21 cellular contexts compared by ENCODE assay signal in the genomic region with DNA sequence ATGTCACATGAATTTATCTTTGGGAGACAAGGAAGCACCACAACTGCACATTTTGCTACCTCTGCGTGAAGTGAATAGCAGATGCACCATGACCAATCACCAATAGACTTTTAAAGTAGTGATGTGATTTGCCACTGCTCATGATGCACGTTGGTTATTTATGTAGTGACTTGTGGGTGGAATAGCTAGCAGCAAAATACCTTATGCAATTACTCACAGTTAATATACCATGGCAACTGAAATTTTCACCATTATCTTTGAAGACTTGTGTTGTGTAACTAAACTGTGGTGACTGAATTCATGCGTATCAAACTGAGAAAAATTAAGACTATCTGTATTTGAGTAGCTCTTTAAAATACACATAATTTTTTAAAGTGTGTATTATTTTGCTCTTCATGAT. TPM values are rescaled to one million over a fixed set of nuclear protein-coding genes. Genes with fewer than 3 reads are reported as not detected.
DNase-seq lines count a peak whose midpoint lies in the region; ATAC-seq, FAIRE-seq and TF ChIP-seq lines count a peak whose summit lies in the region.
"Had no signal": no experiment of that assay in that cellular context is flagged by ENCODE, and none has a peak within 500 bp of the region (broad histone marks: within the 10 kb centered on the region; RNA-seq: fewer than 3 reads in every experiment).

No MANE protein-coding gene starts in this region.

- peak; percentile 1 for DNase-seq in ELR (ENCODE audit: low read depth)
- DNase-seq in RCC 7860 (ENCODE audit: low spot score), result peak; percentile 36
- DNase-seq in choroid plexus epithelial cell (ENCODE audit: low read depth), result peak; percentile 1
- peak; percentile 34 for DNase-seq in non-pigmented ciliary epithelial cell (ENCODE audit: low read depth)
- no peak for DNase-seq in GM19238 (ENCODE audit: insufficient read length, low spot score)
- DNase-seq in OCI-LY7 (ENCODE audit: low spot score), result no peak
- DNase-seq in NCI-H1092 treated with DMSO at 0.1 percent for 48 hours (lab: John Stamatoyannopoulos, UW), result no peak
- DNase-seq: activated CD4-positive, alpha-beta T cell treated with anti-CD3 and anti-CD28 coated beads for 1 hour; activated CD8-positive, alpha-beta memory T cell treated with anti-CD3 and anti-CD28 coated beads, Interleukin-2, amount 50 U/mL, for 48 hours; activated naive CD4-positive, alpha-beta T cell treated with Interleukin-2 at 50 U/mL for 16 hours; effector CD8-positive, alpha-beta T cell; MG63; NCI-H2029 treated with DMSO at 0.1 percent for 48 hours; NCI-H526 treated with DMSO at 0.1 percent for 48 hours; nephron progenitor cell; Peyer's patch; retina had no signal

- TF ChIP-seq CTCF in choroid plexus epithelial cell (conservative IDR thresholded peaks at IDR 0.05; ENCODE audit: low read depth, low read length) (no peak), OCI-LY7 (conservative IDR thresholded peaks at IDR 0.05; ENCODE audit: low read length) (no peak)

- no peak overlapping the region for H2AFZ ChIP-seq in OCI-LY7 (ENCODE audit: low read length)

- no peak overlapping the region for H3K4me2 ChIP-seq in OCI-LY7 (ENCODE audit: low read length)
- H3K4me2 ChIP-seq: BLaER1 treated with 17β-estradiol and CSF1 and Interleukin-3, amounts not matched to agents 10 nM and 100 nM had no signal

- no peaks in the 10 kb centered on the region for H3K79me2 ChIP-seq in OCI-LY7 (ENCODE audit: insufficient read depth, low read depth, low read length)

- no peak for FAIRE-seq in RCC 7860 (lab: Jason Lieb, UNC)
- FAIRE-seq: H1 had no signal

- no peaks in the 10 kb centered on the region for H3K36me3 ChIP-seq in OCI-LY7 (ENCODE audit: insufficient read depth, low read length)
- H3K36me3 ChIP-seq: BLaER1 treated with 17β-estradiol and CSF1 and Interleukin-3, amounts not matched to agents 10 nM and 100 nM; gastroesophageal sphincter; MG63; Peyer's patch had no signal

- BruUV-seq in OCI-LY7 (replicated peaks; lab: Mats Ljungman, UMichigan), result no TSS peak

- H3K4me1 ChIP-seq in OCI-LY7 (ENCODE audit: insufficient read depth, low read length, poor library complexity, severe bottlenecking), result no peaks in the 10 kb centered on the region
- H3K4me1 ChIP-seq: BLaER1 treated with 17β-estradiol and CSF1 and Interleukin-3, amounts not matched to agents 10 nM and 100 nM; Peyer's patch had no signal

- POLR2A ChIA-PET in OCI-LY7 (lab: Charles Lee), result interaction anchor here (0.9 kb wide), 1 partner anchor 11 kb away, joined by 3 read pairs; no protein-coding TSS in a partner anchor

- H3K9me3 ChIP-seq in OCI-LY7 (ENCODE audit: low read length), result no peaks in the 10 kb centered on the region
- H3K9me3 ChIP-seq: BLaER1 treated with 17β-estradiol and CSF1 and Interleukin-3, amounts not matched to agents 10 nM and 100 nM; gastroesophageal sphincter; MG63; Peyer's patch had no signal

- H4K20me1 ChIP-seq in OCI-LY7 (ENCODE audit: insufficient read depth, low read length), result no peaks in the 10 kb centered on the region
- H4K20me1 ChIP-seq: BLaER1 treated with 17β-estradiol and CSF1 and Interleukin-3, amounts not matched to agents 10 nM and 100 nM had no signal

- CTCF ChIA-PET in OCI-LY7 (lab: Charles Lee; ENCODE audit: unreplicated experiment), result no interaction called here

- H3K27ac ChIP-seq in OCI-LY7 (ENCODE audit: low read depth, low read length, poor library complexity, severe bottlenecking), result no peak overlapping the region
- H3K27ac ChIP-seq: BLaER1 treated with 17β-estradiol and CSF1 and Interleukin-3, amounts not matched to agents 10 nM and 100 nM; gastroesophageal sphincter; Peyer's patch had no signal

- H3K4me3 ChIP-seq in choroid plexus epithelial cell (ENCODE audit: low read depth, low read length) (no peak overlapping the region), OCI-LY7 (ENCODE audit: low read depth, low read length, poor library complexity, severe bottlenecking) (no peak overlapping the region)
- H3K4me3 ChIP-seq: BLaER1 treated with 17β-estradiol and CSF1 and Interleukin-3, amounts not matched to agents 10 nM and 100 nM; gastroesophageal sphincter; Peyer's patch had no signal

- H3K9me2 ChIP-seq in OCI-LY7 (ENCODE audit: insufficient read depth, low read length), result no peaks in the 10 kb centered on the region

- intact Hi-C loops in OCI-LY7 (cut with micrococcal nuclease; ENCODE audit: unreplicated experiment), result no loop called here

- ATAC-seq in HG03108 (IDR thresholded peaks at IDR 0.05; ENCODE audit: unreplicated experiment), result no peak
- ATAC-seq: gastroesophageal sphincter had no signal

RNA-seq across cellular contexts. Expression of a gene that starts 46.2 kb away (rescaled TPM):
- not detected in 2 replicates for total RNA-seq in OCI-LY7 (2014; rRNA removed; shearing (Covaris generic))
- not detected in 2 replicates for total RNA-seq in OCI-LY7 (2022)

Comparison
In these comparisons a context has a peak if more than half of its experiments do, and no peak if none do; other contexts are left out.
1. DNase-seq: peak in ELR (single experiment), RCC 7860 (single experiment), choroid plexus epithelial cell (single experiment) and non-pigmented ciliary epithelial cell (single experiment); none in GM19238 (single experiment), OCI-LY7 (single experiment) and NCI-H1092 treated with DMSO at 0.1 percent for 48 hours (single experiment).